1 cellular context compared by ENCODE assay signal in the genomic region with DNA sequence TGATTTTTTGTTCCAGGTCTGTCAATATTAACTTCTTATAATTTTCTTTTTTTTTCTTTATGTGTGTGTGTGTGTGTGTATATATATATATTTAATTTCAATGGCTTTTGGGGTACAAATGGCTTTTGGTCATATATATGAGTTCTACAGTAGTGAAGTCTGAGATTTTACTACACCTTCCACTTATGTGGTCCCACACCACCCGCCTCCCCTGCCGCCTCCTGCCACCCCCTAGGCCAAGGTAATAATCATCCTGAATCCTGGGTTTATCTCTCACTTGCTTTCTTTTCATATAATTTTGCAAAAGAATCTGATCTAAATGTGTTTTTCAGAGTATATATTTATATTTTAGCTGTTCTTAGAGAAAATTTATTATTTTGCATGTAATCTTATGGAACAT.
TF ChIP-seq lines count a peak whose summit lies in the region.

No MANE protein-coding gene starts in this region.

TF ChIP-seq in A549, 52 proteins besides CTCF, POLR2A, EP300 and RAD21 (continued from another document):
- no peak for TF ChIP-seq ZSCAN20 (CRISPR knock-in tag; IDR thresholded peaks at IDR 0.05)
- no peak for TF ChIP-seq NPAS2 (CRISPR knock-in tag; IDR thresholded peaks at IDR 0.05; ENCODE audit: borderline replicate concordance)
- TF ChIP-seq, protein P1, sequence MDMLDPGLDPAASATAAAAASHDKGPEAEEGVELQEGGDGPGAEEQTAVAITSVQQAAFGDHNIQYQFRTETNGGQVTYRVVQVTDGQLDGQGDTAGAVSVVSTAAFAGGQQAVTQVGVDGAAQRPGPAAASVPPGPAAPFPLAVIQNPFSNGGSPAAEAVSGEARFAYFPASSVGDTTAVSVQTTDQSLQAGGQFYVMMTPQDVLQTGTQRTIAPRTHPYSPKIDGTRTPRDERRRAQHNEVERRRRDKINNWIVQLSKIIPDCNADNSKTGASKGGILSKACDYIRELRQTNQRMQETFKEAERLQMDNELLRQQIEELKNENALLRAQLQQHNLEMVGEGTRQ (IDR thresholded peaks at IDR 0.05) = no peak
- no peak for TF ChIP-seq ZFP36 (IDR thresholded peaks at IDR 0.05; ENCODE audit: borderline replicate concordance, partially characterized antibody)
- TF ChIP-seq KDM1A (IDR thresholded peaks at IDR 0.05; ENCODE audit: low read depth) = no peak
- TF ChIP-seq EHF (CRISPR knock-in tag; IDR thresholded peaks at IDR 0.05) = no peak
- TF ChIP-seq, protein P2, sequence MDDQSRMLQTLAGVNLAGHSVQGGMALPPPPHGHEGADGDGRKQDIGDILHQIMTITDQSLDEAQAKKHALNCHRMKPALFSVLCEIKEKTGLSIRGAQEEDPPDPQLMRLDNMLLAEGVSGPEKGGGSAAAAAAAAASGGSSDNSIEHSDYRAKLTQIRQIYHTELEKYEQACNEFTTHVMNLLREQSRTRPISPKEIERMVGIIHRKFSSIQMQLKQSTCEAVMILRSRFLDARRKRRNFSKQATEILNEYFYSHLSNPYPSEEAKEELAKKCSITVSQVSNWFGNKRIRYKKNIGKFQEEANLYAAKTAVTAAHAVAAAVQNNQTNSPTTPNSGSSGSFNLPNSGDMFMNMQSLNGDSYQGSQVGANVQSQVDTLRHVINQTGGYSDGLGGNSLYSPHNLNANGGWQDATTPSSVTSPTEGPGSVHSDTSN (IDR thresholded peaks at IDR 0.05) = no peak
- TF ChIP-seq HDAC2 (IDR thresholded peaks at IDR 0.05) = no peak
- TF ChIP-seq FOSB (CRISPR knock-in tag; IDR thresholded peaks at IDR 0.05) = no peak
- TF ChIP-seq FOXS1 (CRISPR knock-in tag; IDR thresholded peaks at IDR 0.05) = no peak
- TF ChIP-seq JUN (IDR thresholded peaks at IDR 0.05) = no peak
- no peak for TF ChIP-seq MAX (IDR thresholded peaks at IDR 0.05)
